23 cellular contexts compared by ENCODE assay signal in genomic region chr2:140027320-140027719, GRCh38.
DNase-seq lines count a peak whose midpoint lies in the region; ATAC-seq, FAIRE-seq and TF ChIP-seq lines count a peak whose summit lies in the region.
"Had no signal": no experiment of that assay in that cellular context is flagged by ENCODE, and none has a peak within 500 bp of the region (broad histone marks: within the 10 kb centered on the region; RNA-seq: fewer than 3 reads in every experiment).

No MANE protein-coding gene starts in this region.

- no peaks in the 10 kb centered on the region for H3K36me3 ChIP-seq in HepG2 (replicated peaks in 1 of 2; ENCODE audit: control insufficient read depth in 1 of 2, insufficient read depth in 2 of 2, low read length in 2 of 2)
- H3K36me3 ChIP-seq in right lobe of liver = no peaks in the 10 kb centered on the region
- H3K36me3 ChIP-seq in PC-3 (ENCODE audit: low read depth, low read length) = no peaks in the 10 kb centered on the region
- H3K36me3 ChIP-seq in H1 (ENCODE audit: control insufficient read depth in 2 of 4, insufficient read depth in 4 of 4, low read length in 3 of 4) = no peaks in the 10 kb centered on the region
- H3K36me3 ChIP-seq in transverse colon = no peaks in the 10 kb centered on the region
- H3K36me3 ChIP-seq: BE2C, MG63 had no signal

- H3K4me3 ChIP-seq in HepG2 (replicated peaks in 1 of 3; ENCODE audit: insufficient read depth in 1 of 3, low read depth in 2 of 3, low read length in 3 of 3) = no peak overlapping the region
- H3K4me3 ChIP-seq in right lobe of liver = no peak overlapping the region
- no peak overlapping the region for H3K4me3 ChIP-seq in PC-3 (ENCODE audit: low read length)
- H3K4me3 ChIP-seq in H1 (ENCODE audit: extremely low read depth in 1 of 4, insufficient read depth in 2 of 4, low read depth in 3 of 4, low read length in 4 of 4) = no peak overlapping the region
- H3K4me3 ChIP-seq in transverse colon = no peak overlapping the region
- H3K4me3 ChIP-seq: A549, GM23248, K562, MG63, SK-N-MC had no signal

- H4K8ac ChIP-seq in H1 (ENCODE audit: extremely low read depth, insufficient read depth, low read length) = no peak overlapping the region

- FAIRE-seq in HepG2 (lab: Jason Lieb, UNC) = no peak
- FAIRE-seq in H1 (lab: Jason Lieb, UNC) = no peak
- FAIRE-seq: A549, K562 had no signal

- in situ Hi-C loops in HepG2 (cut with HindIII; ENCODE audit: extremely low pct_ligation_motif_present, low pct_unique_long_range_greater_than_20kb) (no loop called here), transverse colon (cut with MboI; ENCODE audit: low pct_ligation_motif_present in 1 of 4, low pct_unique_long_range_greater_than_20kb in 1 of 4, low sequenced_read_pairs in 3 of 4) (no loop called here)

- no TSS peak for BruUV-seq in HepG2 (replicated peaks; lab: Mats Ljungman, UMichigan)
- BruUV-seq in PC-3 (replicated peaks; lab: Mats Ljungman, UMichigan) = no TSS peak

- 29% methylated on average over 7 of the region's 7 CpGs for whole genome bisulfite sequencing in HepG2 (ENCODE audit: low lambda C conversion rate)
- 70% methylated on average over 7 of the region's 7 CpGs for WGBS in right lobe of liver (ENCODE audit: insufficient coverage, low coverage, low lambda C conversion rate, missing lambda C conversion rate)
- WGBS in H1 (ENCODE audit: extremely low coverage in 1 of 2, insufficient coverage in 1 of 2, insufficient read length in 1 of 2, insufficient replicate concordance in 2 of 2, low coverage in 1 of 2, low lambda C conversion rate in 2 of 2, missing lambda C conversion rate in 1 of 2), 2 experiments = 95% methylated on average over 7 of the region's 7 CpGs; no CpG with 5 or more reads in 1 of the 2 experiments
- WGBS in transverse colon (ENCODE audit: low coverage in 1 of 2), 2 donors = 85 to 94% methylated on average over 6 to 7 of the region's 7 CpGs

- no peak for DNase-seq in HepG2 (ENCODE audit: low spot score)
- DNase-seq in right lobe of liver = no peak
- peak; percentile 13 for DNase-seq in PC-3
- no peak for DNase-seq in H1 (ENCODE audit: low read depth in 1 of 2, low spot score in 2 of 2)
- no peak for DNase-seq in transverse colon
- DNase-seq: BE2C, EL, GF-D8, GM23248, MG63, NCI-H1092, NCI-H1436, NCI-H2029, NCI-H2227 treated with DMSO at 0.1 percent for 48 hours, NCI-H510A treated with DMSO at 0.1 percent for 48 hours, NCI-H774, SHP77, T-cell had no signal

- no peaks in the 10 kb centered on the region for H4K20me1 ChIP-seq in HepG2 (ENCODE audit: insufficient read depth, low read length)
- no peaks in the 10 kb centered on the region for H4K20me1 ChIP-seq in PC-3 (ENCODE audit: low read length)
- no peaks in the 10 kb centered on the region for H4K20me1 ChIP-seq in H1 (replicated peaks in 1 of 2; ENCODE audit: control insufficient read depth in 1 of 2, insufficient read depth in 2 of 2, low read length in 2 of 2)

- H3K27ac ChIP-seq in HepG2 (ENCODE audit: extremely low read length, insufficient read depth, low read length) (no peak overlapping the region), right lobe of liver (no peak overlapping the region), PC-3 (ENCODE audit: low read length) (no peak overlapping the region), H1 (ENCODE audit: low read depth, low read length) (no peak overlapping the region), transverse colon (no peak overlapping the region)
- H3K27ac ChIP-seq: A549, GM23248, SK-N-MC had no signal

- no peak overlapping the region for H2BK5ac ChIP-seq in H1 (ENCODE audit: low read depth, low read length)

- ATAC-seq in HepG2 (peak; percentile 90), right lobe of liver (no peak), PC-3 (no peak), GM21825 (IDR thresholded peaks at IDR 0.05; ENCODE audit: unreplicated experiment) (no peak), GM18870 (IDR thresholded peaks at IDR 0.05; ENCODE audit: unreplicated experiment) (no peak)
- ATAC-seq: A549, K562, T-cell had no signal

- no peak overlapping the region for H3K14ac ChIP-seq in H1 (ENCODE audit: insufficient read length)

- H3K23ac ChIP-seq in H1 (ENCODE audit: insufficient read length) = no peak overlapping the region

- no peak overlapping the region for H4K91ac ChIP-seq in H1 (replicated peaks; ENCODE audit: insufficient read length, low read length)

- H2BK20ac ChIP-seq in H1 (ENCODE audit: low read length) = no peak overlapping the region

- H3K56ac ChIP-seq in H1 (replicated peaks; ENCODE audit: insufficient read length, low read depth, low read length) = no peak overlapping the region

- H3K23me2 ChIP-seq in H1 (ENCODE audit: low read depth, low read length) = no peaks in the 10 kb centered on the region

- H2BK120ac ChIP-seq in H1 (replicated peaks; ENCODE audit: low read depth, low read length) = no peak overlapping the region

- H3K4ac ChIP-seq in H1 (replicated peaks; ENCODE audit: insufficient read length, low read depth, low read length) = no peak overlapping the region

- no peaks in the 10 kb centered on the region for H3F3A ChIP-seq in PC-3 (ENCODE audit: low read length, unreplicated experiment)

- no peak overlapping the region for H3K18ac ChIP-seq in H1 (ENCODE audit: extremely low read depth, low read length)

- no peak for TF ChIP-seq RAD21 in HepG2 (CRISPR knock-in tag; IDR thresholded peaks at IDR 0.05)
- peak; percentile 20 to 42; a peak in 3 of 4 replicates for TF ChIP-seq RAD21 in H1 (IDR thresholded peaks at IDR 0.05 in 1 of 2, conservative IDR thresholded peaks at IDR 0.05 in 1 of 2; ENCODE audit: low read depth in 2 of 2, low read length in 2 of 2)

- no peak overlapping the region for H2BK15ac ChIP-seq in H1 (ENCODE audit: low read length)

- TF ChIP-seq CTCF in HepG2 (CRISPR knock-in tag; IDR thresholded peaks at IDR 0.05) (no peak), right lobe of liver (IDR thresholded peaks at IDR 0.05) (no peak), PC-3 (conservative IDR thresholded peaks at IDR 0.05; ENCODE audit: low read depth, low read length) (peak; percentile 43; the same call in 1 of the 2 replicates), H1 (IDR thresholded peaks at IDR 0.05; ENCODE audit: control extremely low read depth in 1 of 3, insufficient read depth in 1 of 3, low read depth in 1 of 3, low read length in 3 of 3) (peak; percentile 28 to 44 (median 39); a peak in 3 of 4 replicates), transverse colon (IDR thresholded peaks at IDR 0.05) (no peak)

- H3K79me2 ChIP-seq in HepG2 (ENCODE audit: insufficient read depth, low read length) = no peaks in the 10 kb centered on the region
- H3K79me2 ChIP-seq in PC-3 (ENCODE audit: low read length) = no peaks in the 10 kb centered on the region
- H3K79me2 ChIP-seq in H1 (ENCODE audit: control insufficient read depth in 1 of 2, insufficient read depth in 2 of 2, low read length in 2 of 2) = no peaks in the 10 kb centered on the region

- H3K4me1 ChIP-seq in HepG2 (ENCODE audit: insufficient read depth, low read length) = no peaks in the 10 kb centered on the region
- H3K4me1 ChIP-seq in right lobe of liver = no peaks in the 10 kb centered on the region
- no peaks in the 10 kb centered on the region for H3K4me1 ChIP-seq in PC-3 (ENCODE audit: insufficient read depth, low read length)
- H3K4me1 ChIP-seq in H1 (replicated peaks in 1 of 4; ENCODE audit: control insufficient read depth in 3 of 4, insufficient read depth in 4 of 4, low read length in 3 of 4) = no peaks in the 10 kb centered on the region
- H3K4me1 ChIP-seq in transverse colon = no peaks in the 10 kb centered on the region
- H3K4me1 ChIP-seq: A549, BE2C had no signal

- H3K9ac ChIP-seq in HepG2 (ENCODE audit: insufficient read depth, low read depth, low read length) (no peak overlapping the region), PC-3 (ENCODE audit: low read length) (no peak overlapping the region), H1 (replicated peaks in 1 of 4; ENCODE audit: extremely low read depth in 1 of 4, low read depth in 3 of 4, low read length in 3 of 4) (no peak overlapping the region)
- H3K9ac ChIP-seq: GM23248 had no signal

- intact Hi-C loops in HepG2 (cut with micrococcal nuclease; ENCODE audit: unreplicated experiment) (no loop called here), right lobe of liver (cut with DNase I) (no loop called here), PC-3 (cut with micrococcal nuclease) (no loop called here), transverse colon (cut with DNase I; ENCODE audit: low total_unique reads) (no loop called here)

- H3K9me2 ChIP-seq in PC-3 (replicated peaks; ENCODE audit: low read length) = no peaks in the 10 kb centered on the region

- H3K79me1 ChIP-seq in H1 (ENCODE audit: low read depth, low read length) = no peaks in the 10 kb centered on the region

- TF ChIP-seq EP300 in HepG2 (IDR thresholded peaks at IDR 0.05; ENCODE audit: low read depth in 2 of 2, low read length in 2 of 2) (no peak), HepG2 (CRISPR knock-in tag; IDR thresholded peaks at IDR 0.05; ENCODE audit: borderline replicate concordance) (no peak), H1 (IDR thresholded peaks at IDR 0.05; ENCODE audit: borderline replicate concordance in 1 of 2, low read depth in 2 of 2, low read length in 2 of 2) (no peak), transverse colon (IDR thresholded peaks at IDR 0.05; ENCODE audit: low read depth) (no peak)

- POLR2A ChIA-PET in HepG2 (lab: Yijun Ruan, JAX) (no interaction called here), PC-3 (lab: Charles Lee; ENCODE audit: unreplicated experiment) (no interaction called here), H1 (lab: Charles Lee; ENCODE audit: partially characterized antibody) (no interaction called here)

- H3K9me3 ChIP-seq in HepG2 (ENCODE audit: low read length) (no peaks in the 10 kb centered on the region), right lobe of liver (no peaks in the 10 kb centered on the region), PC-3 (ENCODE audit: low read length) (no peaks in the 10 kb centered on the region), H1 (ENCODE audit: insufficient read depth in 2 of 2, low read depth in 1 of 2, low read length in 1 of 2) (no peaks in the 10 kb centered on the region), transverse colon (no peaks in the 10 kb centered on the region)
- H3K9me3 ChIP-seq: A549, BE2C, MG63 had no signal

- H3K4me2 ChIP-seq in HepG2 (ENCODE audit: low read depth, low read length) (no peak overlapping the region), PC-3 (ENCODE audit: low read length) (no peak overlapping the region), H1 (ENCODE audit: insufficient read depth in 1 of 2, low read depth in 2 of 2, low read length in 2 of 2) (no peak overlapping the region)
- H3K4me2 ChIP-seq: A549 had no signal

- no peak overlapping the region for H4K5ac ChIP-seq in H1 (ENCODE audit: insufficient read length, low read depth, low read length)

- CTCF ChIA-PET in HepG2 (lab: Yijun Ruan, JAX; ENCODE audit: low intra/inter-chr PET ratio, low total read pairs) (no interaction called here), PC-3 (lab: Charles Lee) (no interaction called here), H1 (lab: Charles Lee; ENCODE audit: partially characterized antibody) (interaction anchor here (0.9 kb wide), 1 partner anchor 12 kb away, joined by 3 read pairs; no protein-coding TSS in a partner anchor)

- TF ChIP-seq POLR2A in HepG2 (IDR thresholded peaks at IDR 0.05; ENCODE audit: insufficient read depth in 1 of 2, low read depth in 2 of 2, low read length in 2 of 2) = no peak
- TF ChIP-seq POLR2A in right lobe of liver (IDR thresholded peaks at IDR 0.05) = no peak
- TF ChIP-seq POLR2A in H1 (IDR thresholded peaks at IDR 0.05; ENCODE audit: control extremely low read depth in 1 of 2, low read depth in 2 of 2, low read length in 2 of 2) = no peak
- no peak for TF ChIP-seq POLR2A in transverse colon (IDR thresholded peaks at IDR 0.05)

- H3K27me3 ChIP-seq in HepG2 (ENCODE audit: control insufficient read depth in 1 of 2, insufficient read depth in 2 of 2, low read length in 2 of 2) = no peaks in the 10 kb centered on the region
- H3K27me3 ChIP-seq in right lobe of liver = no peaks in the 10 kb centered on the region
- no peaks in the 10 kb centered on the region for H3K27me3 ChIP-seq in PC-3 (ENCODE audit: low read length)
- no peaks in the 10 kb centered on the region for H3K27me3 ChIP-seq in H1 (replicated peaks in 1 of 4; ENCODE audit: control insufficient read depth in 3 of 4, extremely low read depth in 1 of 4, insufficient read depth in 3 of 4, low read length in 3 of 4)
- no peaks in the 10 kb centered on the region for H3K27me3 ChIP-seq in transverse colon
- H3K27me3 ChIP-seq: BE2C, MG63 had no signal

- H2BK12ac ChIP-seq in H1 (ENCODE audit: low read depth, low read length) = no peak overlapping the region

- H2AFZ ChIP-seq in HepG2 (ENCODE audit: low read length) = no peak overlapping the region
- H2AFZ ChIP-seq in PC-3 (ENCODE audit: low read length) = no peak overlapping the region
- H2AFZ ChIP-seq in H1 (ENCODE audit: low read length) = no peak overlapping the region
- H2AFZ ChIP-seq: GM23248 had no signal

- no peak overlapping the region for H2AK5ac ChIP-seq in H1 (ENCODE audit: low read depth, low read length)

Comparison
In these comparisons a context has a peak if more than half of its experiments do, and no peak if none do; other contexts are left out.
1. CTCF ChIP-seq: peak in PC-3 (single experiment) and H1 (3 of 3); none in HepG2 (single experiment), right lobe of liver (0 of 4) and transverse colon (0 of 5).
2. Of the 41 proteins assayed by ChIP-seq in both HepG2 and H1: peak only in HepG2: none; only in H1: CTCF and RAD21; in both: none; in neither: 39.